26 cellular contexts compared by ENCODE assay signal in genomic region chr21:16541366-16541765, GRCh38.
DNase-seq lines count a peak whose midpoint lies in the region; FAIRE-seq lines count a peak whose summit lies in the region.
"Had no signal": no experiment of that assay in that cellular context is flagged by ENCODE, and none has a peak within 500 bp of the region (broad histone marks: within the 10 kb centered on the region; RNA-seq: fewer than 3 reads in every experiment).

No MANE protein-coding gene starts in this region.

- no peaks in the 10 kb centered on the region for H3K27me3 ChIP-seq in CD8-positive, alpha-beta memory T cell (ENCODE audit: insufficient read depth, low read length, poor library complexity, severe bottlenecking)
- no peaks in the 10 kb centered on the region for H3K27me3 ChIP-seq in SJCRH30
- H3K27me3 ChIP-seq in effector memory CD4-positive, alpha-beta T cell (replicated peaks; ENCODE audit: control insufficient read depth, insufficient read depth, low read length, poor library complexity, severe bottlenecking) = no peaks in the 10 kb centered on the region
- H3K27me3 ChIP-seq: SJSA1 had no signal

- CTCF ChIA-PET in CD8-positive, alpha-beta memory T cell (lab: Charles Lee) = no interaction called here

- peak; percentile 41 for DNase-seq in A172 (ENCODE audit: low spot score)
- DNase-seq in astrocyte of the hippocampus (ENCODE audit: low read depth, low spot score) = peak; percentile 28
- peak; percentile 20 for DNase-seq in foreskin melanocyte
- no peak for DNase-seq in CD8-positive, alpha-beta memory T cell
- no peak for DNase-seq in SJCRH30
- DNase-seq in T-helper 9 cell = no peak
- no peak for DNase-seq in effector memory CD4-positive, alpha-beta T cell
- DNase-seq: DMS79, EL, H7, NCI-H1092 treated with DMSO at 0.1 percent for 48 hours, NCI-H1436, NCI-H187, NCI-H2081 treated with DMSO at 0.1 percent for 48 hours, NCI-H2171, NCI-H524, NCI-H748 treated with DMSO at 0.1 percent for 48 hours, PC-3, T-cell had no signal

- H3K9me3 Mint-ChIP-seq in CD8-positive, alpha-beta memory T cell = peaks cover 0 to 3% (median 0%) of the 10 kb centered on the region in 5 donors

- H3K4me1 ChIP-seq in CD8-positive, alpha-beta memory T cell (ENCODE audit: insufficient read depth, low read length) = no peaks in the 10 kb centered on the region
- H3K4me1 ChIP-seq in SJCRH30 = peaks cover 1% of the 10 kb centered on the region; the same call in 1 of the 2 replicates
- H3K4me1 ChIP-seq in effector memory CD4-positive, alpha-beta T cell (ENCODE audit: control insufficient read depth, insufficient read depth, low read length, poor library complexity, severe bottlenecking) = no peaks in the 10 kb centered on the region

- no peak overlapping the region for H3K4me3 ChIP-seq in CD8-positive, alpha-beta memory T cell (ENCODE audit: low read length)
- H3K4me3 ChIP-seq in SJCRH30 = no peak overlapping the region
- no peak overlapping the region for H3K4me3 ChIP-seq in effector memory CD4-positive, alpha-beta T cell (ENCODE audit: insufficient read depth, low read depth, low read length, poor library complexity, severe bottlenecking)
- H3K4me3 ChIP-seq: SJSA1 had no signal

- H3K4me1 Mint-ChIP-seq in CD8-positive, alpha-beta memory T cell = no peaks in the 10 kb centered on the region
- H3K4me1 Mint-ChIP-seq: IgD-negative memory B cell, T-cell had no signal

- H3K27me3 Mint-ChIP-seq in CD8-positive, alpha-beta memory T cell = no peaks in the 10 kb centered on the region
- H3K27me3 Mint-ChIP-seq: IgD-negative memory B cell, T-cell had no signal

- H3K27ac ChIP-seq in CD8-positive, alpha-beta memory T cell (ENCODE audit: low read depth, low read length) = no peak overlapping the region
- no peak overlapping the region for H3K27ac ChIP-seq in SJCRH30
- H3K27ac ChIP-seq in effector memory CD4-positive, alpha-beta T cell (ENCODE audit: insufficient read depth, low read length, poor library complexity, severe bottlenecking) = no peak overlapping the region
- H3K27ac ChIP-seq: 22Rv1, KMS-11, SJSA1 had no signal

- H3K27ac Mint-ChIP-seq in CD8-positive, alpha-beta memory T cell = no peak overlapping the region
- H3K27ac Mint-ChIP-seq: T-cell had no signal

- no peaks in the 10 kb centered on the region for H3K9me3 ChIP-seq in CD8-positive, alpha-beta memory T cell (ENCODE audit: low read length)
- H3K9me3 ChIP-seq in SJCRH30 (replicated peaks) = no peaks in the 10 kb centered on the region; the same call in 1 of the 2 replicates
- H3K9me3 ChIP-seq in effector memory CD4-positive, alpha-beta T cell (ENCODE audit: control insufficient read depth, low read length) = no peaks in the 10 kb centered on the region
- H3K9me3 ChIP-seq: SJSA1 had no signal

- POLR2A ChIA-PET in CD8-positive, alpha-beta memory T cell (lab: Charles Lee) = no interaction called here

- no peaks in the 10 kb centered on the region for H3K36me3 Mint-ChIP-seq in CD8-positive, alpha-beta memory T cell
- H3K36me3 Mint-ChIP-seq: T-cell had no signal

- H3K4me3 Mint-ChIP-seq in CD8-positive, alpha-beta memory T cell = no peak overlapping the region
- H3K4me3 Mint-ChIP-seq: IgD-negative memory B cell, T-cell had no signal

- FAIRE-seq in G401.6 (lab: Jason Lieb, UNC) = peak; percentile 8
- FAIRE-seq: D721Med, GM12892 had no signal

- H3K36me3 ChIP-seq in CD8-positive, alpha-beta memory T cell (ENCODE audit: insufficient read depth, low read length) = no peaks in the 10 kb centered on the region
- H3K36me3 ChIP-seq in SJCRH30 = no peaks in the 10 kb centered on the region
- no peaks in the 10 kb centered on the region for H3K36me3 ChIP-seq in effector memory CD4-positive, alpha-beta T cell (ENCODE audit: control insufficient read depth, insufficient read depth, low read length)
- H3K36me3 ChIP-seq: SJSA1 had no signal

Comparison
In these comparisons a context has a peak if more than half of its experiments do, and no peak if none do; other contexts are left out.
1. DNase-seq: peak in A172 (single experiment), astrocyte of the hippocampus (single experiment) and foreskin melanocyte (single experiment); none in CD8-positive, alpha-beta memory T cell (0 of 5), SJCRH30 (0 of 2), T-helper 9 cell (single experiment) and effector memory CD4-positive, alpha-beta T cell (0 of 3).